Comparison of ENCODE assay signal across 18 cellular contexts in the genomic region with DNA sequence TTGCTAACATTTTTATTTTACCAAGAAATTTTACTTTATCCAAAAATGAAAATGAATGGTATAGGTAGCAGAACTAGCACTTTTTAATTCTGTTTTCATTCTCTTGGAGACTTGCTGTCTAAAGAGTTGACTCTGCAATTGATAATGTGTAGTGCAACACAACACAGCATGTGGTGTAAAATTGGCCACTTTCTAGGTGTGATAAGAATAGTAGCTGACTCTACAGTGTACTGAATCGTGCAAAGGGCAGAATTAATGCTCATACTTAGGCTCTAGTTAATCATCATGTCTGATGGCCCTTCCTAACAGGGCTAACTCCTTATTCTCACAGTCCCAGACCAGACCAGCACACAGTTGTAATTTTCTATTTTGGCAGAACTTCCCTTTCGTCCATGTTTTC.
A peak's percentile ranks its signal among the peaks of the same experiment; 100 is the strongest.
DNase-seq lines count a peak whose midpoint lies in the region; ATAC-seq, FAIRE-seq and TF ChIP-seq lines count a peak whose summit lies in the region.
"Had no signal": no experiment of that assay in that cellular context is flagged by ENCODE, and none has a peak within 500 bp of the region (broad histone marks: within the 10 kb centered on the region; RNA-seq: fewer than 3 reads in every experiment).

No MANE protein-coding gene starts in this region.

- H3F3A ChIP-seq in neural cell (ENCODE audit: insufficient read depth, low read length, poor library complexity, severe bottlenecking) = peaks cover 12% of the 10 kb centered on the region

- no peak overlapping the region for H3K4me2 ChIP-seq in neural cell (ENCODE audit: low read length)
- H3K4me2 ChIP-seq: BLaER1 treated with 17β-estradiol and CSF1 and Interleukin-3, amounts not matched to agents 10 nM and 100 nM; GM23338 had no signal

- no peak overlapping the region for H3K4me3 Mint-ChIP-seq in activated T-cell treated with anti-CD3 and anti-CD28 coated beads, Interleukin-2, amount 50 U/mL, for 24 hours
- H3K4me3 Mint-ChIP-seq in effector memory CD8-positive, alpha-beta T cell = no peak overlapping the region
- no peak overlapping the region for H3K4me3 Mint-ChIP-seq in activated T-helper 2 cell treated with anti-CD3 and anti-CD28 coated beads, Interferon-gamma antibody, Interleukin-2, Interleukin-4, amounts not matched to agents 10 μg/mL and 5 μg/mL and 100 μg/mL, durations not matched to agents 14 hours and 24 hours and 36 hours (ENCODE audit: low read depth)
- H3K4me3 Mint-ChIP-seq: CD4-positive, CD25-positive, alpha-beta regulatory T cell; GM23338; IgD-negative memory B cell had no signal

- no peak for TF ChIP-seq EP300 in neural cell (conservative IDR thresholded peaks at IDR 0.05; ENCODE audit: poor library complexity, severe bottlenecking)

- intact Hi-C loops in activated T-helper 2 cell treated with anti-CD3 and anti-CD28 coated beads, Interferon-gamma antibody, Interleukin-2, Interleukin-4, amounts not matched to agents 10 μg/mL and 5 μg/mL and 100 μg/mL, durations not matched to agents 14 hours and 24 hours and 36 hours (cut with micrococcal nuclease) = no loop called here

- H3K9me3 ChIP-seq in neural cell (ENCODE audit: low read length) = no peaks in the 10 kb centered on the region
- H3K9me3 ChIP-seq: BLaER1 treated with 17β-estradiol and CSF1 and Interleukin-3, amounts not matched to agents 10 nM and 100 nM had no signal

- no peaks in the 10 kb centered on the region for H3K27me3 Mint-ChIP-seq in activated T-cell treated with anti-CD3 and anti-CD28 coated beads, Interleukin-2, amount 50 U/mL, for 24 hours
- H3K27me3 Mint-ChIP-seq in effector memory CD8-positive, alpha-beta T cell = no peaks in the 10 kb centered on the region
- H3K27me3 Mint-ChIP-seq in activated T-helper 2 cell treated with anti-CD3 and anti-CD28 coated beads, Interferon-gamma antibody, Interleukin-2, Interleukin-4, amounts not matched to agents 10 μg/mL and 5 μg/mL and 100 μg/mL, durations not matched to agents 14 hours and 24 hours and 36 hours (ENCODE audit: low read depth) = no peaks in the 10 kb centered on the region
- H3K27me3 Mint-ChIP-seq: CD4-positive, CD25-positive, alpha-beta regulatory T cell; IgD-negative memory B cell had no signal

- peak overlapping the region; percentile 5 for H3K27ac Mint-ChIP-seq in activated T-cell treated with anti-CD3 and anti-CD28 coated beads, Interleukin-2, amount 50 U/mL, for 24 hours
- H3K27ac Mint-ChIP-seq in effector memory CD8-positive, alpha-beta T cell = no peak overlapping the region
- H3K27ac Mint-ChIP-seq in activated T-helper 2 cell treated with anti-CD3 and anti-CD28 coated beads, Interferon-gamma antibody, Interleukin-2, Interleukin-4, amounts not matched to agents 10 μg/mL and 5 μg/mL and 100 μg/mL, durations not matched to agents 14 hours and 24 hours and 36 hours = no peak overlapping the region
- H3K27ac Mint-ChIP-seq: IgD-negative memory B cell had no signal

- H2AFZ ChIP-seq in neural cell (ENCODE audit: low read depth, low read length) = no peak overlapping the region
- H2AFZ ChIP-seq: GM23338 had no signal

- no peaks in the 10 kb centered on the region for H3K9me2 ChIP-seq in neural cell (ENCODE audit: insufficient read depth, low read length)

- no peaks in the 10 kb centered on the region for H3K79me2 ChIP-seq in neural cell (replicated peaks; ENCODE audit: insufficient read depth, low read length)

- no peaks in the 10 kb centered on the region for H4K20me1 ChIP-seq in neural cell (ENCODE audit: insufficient read depth)

- no peaks in the 10 kb centered on the region for H3K36me3 ChIP-seq in neural cell (ENCODE audit: insufficient read depth, low read length)

- DNase-seq in activated T-cell treated with anti-CD3 and anti-CD28 coated beads, Interleukin-2, amount 50 U/mL, for 24 hours = no peak
- DNase-seq in activated T-cell treated with anti-CD3 and anti-CD28 coated beads, Interleukin-2, amount 50 U/mL, for 1 hour = no peak
- no peak for DNase-seq in GM12892 (ENCODE audit: insufficient read length)
- DNase-seq in effector memory CD8-positive, alpha-beta T cell = no peak
- DNase-seq in SW480 (ENCODE audit: low spot score) = no peak
- DNase-seq in activated T-helper 2 cell treated with anti-CD3 and anti-CD28 coated beads, Interferon-gamma antibody, Interleukin-2, Interleukin-4, amounts not matched to agents 10 μg/mL and 5 μg/mL and 100 μg/mL, durations not matched to agents 14 hours and 24 hours and 36 hours (ENCODE audit: low spot score) = no peak
- DNase-seq: 8988T; AML-193; CD4-positive, CD25-positive, alpha-beta regulatory T cell; DMS 273 treated with DMSO at 0.1 percent for 48 hours; EL; H7 had no signal

- H3K9ac ChIP-seq in neural cell (ENCODE audit: low read length) = no peak overlapping the region
- H3K9ac ChIP-seq: BLaER1 treated with 17β-estradiol and CSF1 and Interleukin-3, amounts not matched to agents 10 nM and 100 nM had no signal

- no peaks in the 10 kb centered on the region for H3K9me3 Mint-ChIP-seq in activated T-cell treated with anti-CD3 and anti-CD28 coated beads, Interleukin-2, amount 50 U/mL, for 24 hours
- no peaks in the 10 kb centered on the region for H3K9me3 Mint-ChIP-seq in effector memory CD8-positive, alpha-beta T cell
- H3K9me3 Mint-ChIP-seq in activated T-helper 2 cell treated with anti-CD3 and anti-CD28 coated beads, Interferon-gamma antibody, Interleukin-2, Interleukin-4, amounts not matched to agents 10 μg/mL and 5 μg/mL and 100 μg/mL, durations not matched to agents 14 hours and 24 hours and 36 hours = no peaks in the 10 kb centered on the region
- H3K9me3 Mint-ChIP-seq: GM23338 had no signal

- FAIRE-seq in GM12892 (lab: Jason Lieb, UNC) = peak; percentile 54
- FAIRE-seq: G401.6 had no signal

- H3K27ac ChIP-seq in neural cell (ENCODE audit: low read length) = peak overlapping the region; percentile 73
- H3K27ac ChIP-seq: BLaER1 treated with 17β-estradiol and CSF1 and Interleukin-3, amounts not matched to agents 10 nM and 100 nM had no signal

- no peak for TF ChIP-seq CTCF in neural cell (IDR thresholded peaks at IDR 0.05; ENCODE audit: poor library complexity, severe bottlenecking)

- peaks cover 20% of the 10 kb centered on the region for H3K4me1 Mint-ChIP-seq in activated T-cell treated with anti-CD3 and anti-CD28 coated beads, Interleukin-2, amount 50 U/mL, for 24 hours (ENCODE audit: low read depth)
- H3K4me1 Mint-ChIP-seq in effector memory CD8-positive, alpha-beta T cell (ENCODE audit: low read depth in 2 of 2) = peaks cover 8 to 16% of the 10 kb centered on the region in 2 donors
- peaks cover 12% of the 10 kb centered on the region for H3K4me1 Mint-ChIP-seq in activated T-helper 2 cell treated with anti-CD3 and anti-CD28 coated beads, Interferon-gamma antibody, Interleukin-2, Interleukin-4, amounts not matched to agents 10 μg/mL and 5 μg/mL and 100 μg/mL, durations not matched to agents 14 hours and 24 hours and 36 hours (ENCODE audit: low read depth)

- no peaks in the 10 kb centered on the region for H3K27me3 ChIP-seq in neural cell (ENCODE audit: insufficient read depth, low read depth, low read length)
- H3K27me3 ChIP-seq: BLaER1 treated with 17β-estradiol and CSF1 and Interleukin-3, amounts not matched to agents 10 nM and 100 nM had no signal

- TF ChIP-seq POLR2A in GM12892 (IDR thresholded peaks at IDR 0.05; ENCODE audit: low read depth, low read length) = no peak

- H3K36me3 Mint-ChIP-seq in activated T-cell treated with anti-CD3 and anti-CD28 coated beads, Interleukin-2, amount 50 U/mL, for 24 hours (ENCODE audit: low read depth) = peaks cover 73% of the 10 kb centered on the region
- peaks cover 28% of the 10 kb centered on the region for H3K36me3 Mint-ChIP-seq in effector memory CD8-positive, alpha-beta T cell (ENCODE audit: insufficient read depth)
- H3K36me3 Mint-ChIP-seq in activated T-helper 2 cell treated with anti-CD3 and anti-CD28 coated beads, Interferon-gamma antibody, Interleukin-2, Interleukin-4, amounts not matched to agents 10 μg/mL and 5 μg/mL and 100 μg/mL, durations not matched to agents 14 hours and 24 hours and 36 hours (ENCODE audit: low read depth) = peaks cover 47% of the 10 kb centered on the region

- H3K4me3 ChIP-seq in neural cell (ENCODE audit: low read length) = no peak overlapping the region
- H3K4me3 ChIP-seq: BLaER1 treated with 17β-estradiol and CSF1 and Interleukin-3, amounts not matched to agents 10 nM and 100 nM; GM23338 had no signal

- no peak for TF ChIP-seq RAD21 in neural cell (conservative IDR thresholded peaks at IDR 0.05)

- peak; percentile 12; the same call in 1 of the 3 replicates for ATAC-seq in SK-N-SH treated with all-trans-retinoic acid at 6 μM for 48 hours
- ATAC-seq in effector memory CD8-positive, alpha-beta T cell (replicated peaks) = no peak
- ATAC-seq: GM23338 had no signal

TF ChIP-seq in SK-N-SH treated with all-trans-retinoic acid at 6 μM for 48 hours, 23 proteins besides CTCF, POLR2A, EP300 and RAD21 (continues in another document):
- no peak for TF ChIP-seq ZNF565 (CRISPR knock-in tag; conservative IDR thresholded peaks at IDR 0.05; ENCODE audit: low read depth)
- no peak for TF ChIP-seq CSRNP3 (CRISPR knock-in tag; IDR thresholded peaks at IDR 0.05)

TF ChIP-seq in neural cell, 6 proteins besides CTCF, POLR2A, EP300 and RAD21:
- TF ChIP-seq SMC3 (conservative IDR thresholded peaks at IDR 0.05; ENCODE audit: poor library complexity) (no peak), POLR2AphosphoS5 (IDR thresholded peaks at IDR 0.05) (peak; percentile 68)
